9 cellular contexts compared by ENCODE assay signal in the genomic region with DNA sequence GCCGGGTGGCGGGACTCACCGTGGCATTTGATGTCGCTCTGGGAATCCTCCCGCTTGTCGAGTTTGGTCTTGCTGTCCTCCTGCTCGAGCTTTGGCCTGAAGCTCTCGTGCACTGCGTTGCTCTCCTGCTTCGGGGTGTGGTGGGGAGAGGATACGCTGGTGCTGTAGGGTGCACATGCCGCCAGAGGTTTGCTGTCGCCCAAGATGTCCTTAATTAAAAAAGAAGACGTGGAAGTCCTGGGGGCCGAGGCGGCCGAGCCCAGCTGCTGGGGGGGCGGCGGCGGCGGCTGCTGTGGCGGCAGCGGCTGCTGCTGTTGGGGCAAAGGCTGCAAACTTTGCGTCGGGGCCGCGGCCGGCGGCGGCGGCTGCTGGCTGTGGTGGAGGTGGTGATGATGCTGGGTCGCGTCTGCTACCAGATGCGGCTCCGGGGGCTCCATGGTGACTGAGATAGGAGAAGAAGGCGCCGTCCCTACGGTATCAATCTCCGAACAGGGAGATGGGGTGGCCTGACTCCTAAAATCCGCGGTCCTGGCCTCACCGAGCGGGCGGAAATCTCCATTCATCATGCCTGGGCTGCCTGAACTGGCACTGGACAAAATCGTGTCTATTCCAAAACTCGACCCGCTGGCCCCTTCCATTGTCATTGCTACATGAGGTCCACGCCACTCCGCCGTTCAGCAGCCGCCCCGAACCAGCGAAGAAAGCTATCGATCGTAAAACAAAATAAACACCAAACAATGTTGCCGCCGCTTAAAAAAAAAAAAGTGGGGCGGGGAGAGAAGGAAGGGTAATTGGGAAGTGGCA. TPM values are rescaled to one million over a fixed set of nuclear protein-coding genes. Genes with fewer than 3 reads are reported as not detected.
DNase-seq lines count a peak whose midpoint lies in the region; ATAC-seq and TF ChIP-seq lines count a peak whose summit lies in the region.
"Had no signal": no experiment of that assay in that cellular context is flagged by ENCODE, and none has a peak within 500 bp of the region (broad histone marks: within the 10 kb centered on the region; RNA-seq: fewer than 3 reads in every experiment).

A gene (minus strand): TSS at position 751 of the 804 bp plus-strand sequence. CDS start 107 bp downstream, at position 644.

- H3K36me3 ChIP-seq in BE2C (no peaks in the 10 kb centered on the region), HUES6 (ENCODE audit: control insufficient read depth, insufficient read depth, low read length) (no peaks in the 10 kb centered on the region), gastroesophageal sphincter (no peaks in the 10 kb centered on the region)

- no peak for ATAC-seq in GM18909 (IDR thresholded peaks at IDR 0.05; ENCODE audit: poor library complexity, unreplicated experiment)
- ATAC-seq in gastroesophageal sphincter: no peak
- ATAC-seq in HG03457 (IDR thresholded peaks at IDR 0.05; ENCODE audit: unreplicated experiment): no peak

- H3K27me3 Mint-ChIP-seq in nephron (ENCODE audit: low read depth): peaks cover 100% of the 10 kb centered on the region

- TF ChIP-seq POLR2A in gastroesophageal sphincter (IDR thresholded peaks at IDR 0.05): no peak

- no peak within 1 kb of the TSS for H3K9ac ChIP-seq in HUES6 (ENCODE audit: low read length)

- no peaks in the 10 kb centered on the region for H3K9me3 ChIP-seq in BE2C
- H3K9me3 ChIP-seq in HUES6 (ENCODE audit: control insufficient read depth, insufficient read depth, low read depth, low read length): no peaks in the 10 kb centered on the region
- peaks cover 0 to 19% (median 0%) of the 10 kb centered on the region in 3 donors for H3K9me3 ChIP-seq in gastroesophageal sphincter

- H3K4me3 ChIP-seq in BE2C (ENCODE audit: low read depth, low read length) (peak within 1 kb of the TSS; percentile 23; the same call in 1 of the 2 replicates), HUES6 (ENCODE audit: low read depth, low read length) (peak within 1 kb of the TSS; percentile 64), coronary artery (peak within 1 kb of the TSS; percentile 66), gastroesophageal sphincter (peak within 1 kb of the TSS in 1 of 2 donors; percentile 46)

- TF ChIP-seq CTCF in BE2C (IDR thresholded peaks at IDR 0.05; ENCODE audit: low read depth, low read length) (no peak), coronary artery (IDR thresholded peaks at IDR 0.05) (no peak), nephron (IDR thresholded peaks at IDR 0.05; ENCODE audit: unreplicated experiment in 3 of 3) (no peak), gastroesophageal sphincter (IDR thresholded peaks at IDR 0.05) (no peak)

- no peaks in the 10 kb centered on the region for H3K36me3 Mint-ChIP-seq in nephron (ENCODE audit: low read depth)

- H3K9me3 Mint-ChIP-seq in nephron: peaks cover 8% of the 10 kb centered on the region

- WGBS in gastroesophageal sphincter (ENCODE audit: low coverage in 1 of 2), 2 donors: 0% methylated on average over 1 to 5 of the region's 58 CpGs

- peak within 1 kb of the TSS; percentile 83 to 91 (median 89) for H3K4me3 Mint-ChIP-seq in nephron

- H3K27me3 ChIP-seq in BE2C (peaks cover 90% of the 10 kb centered on the region), HUES6 (ENCODE audit: control insufficient read depth, insufficient read depth, low read length) (peaks cover 100% of the 10 kb centered on the region), gastroesophageal sphincter (peaks cover 100% of the 10 kb centered on the region)

- H3K4me1 Mint-ChIP-seq in nephron: peaks cover 19% of the 10 kb centered on the region

- H3K4me1 ChIP-seq in BE2C: no peaks in the 10 kb centered on the region
- peaks cover 35% of the 10 kb centered on the region for H3K4me1 ChIP-seq in HUES6 (ENCODE audit: control insufficient read depth, insufficient read depth, low read length)
- H3K4me1 ChIP-seq in gastroesophageal sphincter: peaks cover 0 to 44% (median 11%) of the 10 kb centered on the region in 3 donors

- DNase-seq in BE2C: no peak
- DNase-seq in coronary artery (ENCODE audit: low spot score): no peak
- no peak for DNase-seq in NCI-H1930 (lab: John Stamatoyannopoulos, UW)
- DNase-seq: SW 1271 had no signal

- no peak within 1 kb of the TSS for H3K27ac ChIP-seq in HUES6 (ENCODE audit: low read depth, low read length)
- H3K27ac ChIP-seq in coronary artery: no peak within 1 kb of the TSS
- no peak within 1 kb of the TSS for H3K27ac ChIP-seq in gastroesophageal sphincter

- H3K27ac Mint-ChIP-seq in nephron: no peak within 1 kb of the TSS

- TF ChIP-seq EP300 in gastroesophageal sphincter (IDR thresholded peaks at IDR 0.05): no peak

RNA-seq across cellular contexts. Expression of the gene that starts here (rescaled TPM):
- not detected for polyA plus RNA-seq in BE2C (2012; ENCODE audit: insufficient read depth, insufficient read length, low read depth)
- not detected for total RNA-seq in gastroesophageal sphincter
